In genomic region chr16:53757971-53758609, GRCh38 we compare ENCODE assay signal across 26 cellular contexts. TPM values are rescaled to one million over a fixed set of nuclear protein-coding genes. Genes with fewer than 3 reads are reported as not detected.
DNase-seq lines count a peak whose midpoint lies in the region; ATAC-seq and TF ChIP-seq lines count a peak whose summit lies in the region.
"Had no signal": no experiment of that assay in that cellular context is flagged by ENCODE, and none has a peak within 500 bp of the region (broad histone marks: within the 10 kb centered on the region; RNA-seq: fewer than 3 reads in every experiment).

No MANE protein-coding gene starts in this region.

- no peaks in the 10 kb centered on the region for H3F3A ChIP-seq in MM.1S (ENCODE audit: insufficient read depth, low read length)

- ATAC-seq in left lobe of liver, result peak; percentile 64
- ATAC-seq: gastroesophageal sphincter; GM23338; right cardiac atrium; stimulated activated naive CD8-positive, alpha-beta T cell treated with anti-CD3 and anti-CD28 coated beads, Interleukin-15, Interleukin-2, amounts not matched to agents 100 U/mL and 50 U/mL, for 24 hours had no signal

- H3K9ac ChIP-seq in MM.1S (ENCODE audit: low read length), result no peak overlapping the region
- H3K9ac ChIP-seq: parathyroid adenoma had no signal

- H3K36me3 ChIP-seq in MM.1S (replicated peaks; ENCODE audit: insufficient read depth, low read length), result no peaks in the 10 kb centered on the region
- H3K36me3 ChIP-seq: gastroesophageal sphincter, SJCRH30 had no signal

- H3K27me3 ChIP-seq in MM.1S (replicated peaks; ENCODE audit: insufficient read depth, low read length), result no peaks in the 10 kb centered on the region
- H3K27me3 ChIP-seq: gastroesophageal sphincter, hepatocyte, MG63, SJCRH30 had no signal

- no peaks in the 10 kb centered on the region for H3K9me2 ChIP-seq in MM.1S (replicated peaks; ENCODE audit: insufficient read depth, low read length)

- no peak overlapping the region for H3K27ac ChIP-seq in MM.1S (ENCODE audit: low read length)
- H3K27ac ChIP-seq: gastroesophageal sphincter, hepatocyte, parathyroid adenoma, SJCRH30 had no signal

- no peak overlapping the region for H2AFZ ChIP-seq in MM.1S (ENCODE audit: low read length)
- H2AFZ ChIP-seq: GM23338, hepatocyte, parathyroid adenoma had no signal

- H4K20me1 ChIP-seq in MM.1S (ENCODE audit: insufficient read depth, low read length), result no peaks in the 10 kb centered on the region

- H3K79me2 ChIP-seq in MM.1S (ENCODE audit: low read length), result 0 out of 2 replicates have a peak, but pooled peaks cover 12% of the 10 kb centered on the region

- no peaks in the 10 kb centered on the region for H3K9me3 ChIP-seq in MM.1S (replicated peaks; ENCODE audit: insufficient read depth, low read length)
- H3K9me3 ChIP-seq: gastroesophageal sphincter, MG63, SJCRH30 had no signal

- no peak for TF ChIP-seq CTCF in MM.1S (IDR thresholded peaks at IDR 0.05; ENCODE audit: low read length)

- no peak overlapping the region for H3K4me2 ChIP-seq in MM.1S (ENCODE audit: low read depth, low read length)
- H3K4me2 ChIP-seq: GM23338, hepatocyte had no signal

- no peaks in the 10 kb centered on the region for H3K4me1 ChIP-seq in MM.1S (ENCODE audit: low read length)

- no peak overlapping the region for H3K4me3 ChIP-seq in MM.1S (ENCODE audit: low read length)
- H3K4me3 ChIP-seq: gastroesophageal sphincter, GM23338, hepatocyte, MG63, SJCRH30 had no signal

- DNase-seq in NCI-H510A treated with DMSO at 0.1 percent for 48 hours (lab: John Stamatoyannopoulos, UW) (peak; percentile 55), NCI-H510A (lab: John Stamatoyannopoulos, UW) (no peak), NCI-H82 treated with DMSO at 0.1 percent for 48 hours (lab: John Stamatoyannopoulos, UW; ENCODE audit: unreplicated experiment) (peak; percentile 49), left lobe of liver (ENCODE audit: low spot score) (no peak), HuH-7.5 (ENCODE audit: low spot score) (no peak), MM.1S (no peak), NCI-H1417 treated with DMSO at 0.1 percent for 48 hours (lab: John Stamatoyannopoulos, UW) (no peak)
- DNase-seq in activated naive CD4-positive, alpha-beta T cell treated with Interleukin-2 at 50 U/mL for 16 hours, result no peak
- DNase-seq: activated CD4-positive, alpha-beta T cell treated with anti-CD3 and anti-CD28 coated beads, Interleukin-2, amount 10 ng/mL, durations not matched to agents 7 days and 5 days; activated effector memory CD4-positive, alpha-beta T cell treated with Interleukin-2 at 50 U/mL for 16 hours; activated T-cell treated with anti-CD3 and anti-CD28 coated beads, Interleukin-2, amount 50 U/mL, for 1 hour; aorta; CD4-positive, alpha-beta memory T cell; effector CD8-positive, alpha-beta T cell; MG63; NCI-H1436 treated with DMSO at 0.1 percent for 48 hours; NCI-H2107; right cardiac atrium; SJCRH30; stimulated activated CD4-positive, alpha-beta T cell treated with anti-CD3 and anti-CD28 coated beads, Interleukin-1b, Interleukin-23, amount 100 ng/mL, for 48 hours; stimulated activated naive CD8-positive, alpha-beta T cell treated with anti-CD3 and anti-CD28 coated beads, Interleukin-15, Interleukin-2, amounts not matched to agents 100 U/mL and 50 U/mL, for 24 hours; T1000 had no signal

RNA-seq across cellular contexts. Expression of gene FTO, which starts 54.1 kb away (rescaled TPM):
- 29.9 TPM for total RNA-seq in left lobe of liver

RNA-seq across cellular contexts. Expression of gene RPGRIP1L, which starts 54.4 kb away (rescaled TPM):
- 1.1 TPM for total RNA-seq in left lobe of liver

Comparison
In these comparisons a context has a peak if more than half of its experiments do, and no peak if none do; other contexts are left out.
1. DNase-seq: peak in NCI-H510A treated with DMSO at 0.1 percent for 48 hours (single experiment) and NCI-H82 treated with DMSO at 0.1 percent for 48 hours (single experiment); none in NCI-H510A (single experiment), left lobe of liver (single experiment), HuH-7.5 (single experiment), MM.1S (single experiment), activated naive CD4-positive, alpha-beta T cell treated with Interleukin-2 at 50 U/mL for 16 hours (single experiment) and NCI-H1417 treated with DMSO at 0.1 percent for 48 hours (single experiment).